ENCODE assay signal across 1 cellular context in the genomic region with DNA sequence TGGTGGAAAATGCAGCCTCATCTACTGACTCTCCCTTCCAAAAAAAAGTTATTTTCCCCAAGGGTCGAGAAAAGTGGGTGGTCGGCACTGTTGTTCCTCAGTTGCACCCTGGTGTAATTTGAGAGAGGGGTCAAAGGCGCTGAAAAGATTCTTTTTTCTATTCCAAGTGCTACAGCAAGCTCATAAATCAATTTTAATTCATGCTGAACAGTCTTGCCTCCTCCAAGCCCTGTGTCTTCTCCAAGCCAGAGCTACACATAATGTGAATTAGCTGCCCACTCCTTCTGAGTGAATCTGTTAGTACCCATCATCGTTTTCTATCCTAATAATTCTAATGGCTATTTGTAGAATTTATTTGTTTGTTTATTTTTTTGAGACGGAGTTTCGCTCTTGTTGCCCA.
TF ChIP-seq lines count a peak whose summit lies in the region.

No MANE protein-coding gene starts in this region.

TF ChIP-seq in HepG2, 621 proteins besides CTCF, POLR2A, EP300 and RAD21:
- no peak for TF ChIP-seq ZNF343 (CRISPR knock-in tag; IDR thresholded peaks at IDR 0.05)
- TF ChIP-seq NFE2L2 (IDR thresholded peaks at IDR 0.05; ENCODE audit: low read length) = no peak
- TF ChIP-seq HDAC1 (CRISPR knock-in tag; IDR thresholded peaks at IDR 0.05) = peak; percentile 16; the same call in 1 of the 2 replicates
- TF ChIP-seq ZNF747 (CRISPR knock-in tag; IDR thresholded peaks at IDR 0.05; ENCODE audit: borderline replicate concordance) = peak; percentile 27; the same call in 1 of the 2 replicates
- TF ChIP-seq ZNF703 (CRISPR knock-in tag; IDR thresholded peaks at IDR 0.05; ENCODE audit: borderline replicate concordance) = 0 out of 2 replicates have a peak, but pooled peaks have one; percentile 32
- TF ChIP-seq PHF8 (CRISPR knock-in tag; IDR thresholded peaks at IDR 0.05) = no peak
- TF ChIP-seq RFX3 (CRISPR knock-in tag; IDR thresholded peaks at IDR 0.05) = no peak
- no peak for TF ChIP-seq SRF (IDR thresholded peaks at IDR 0.05; ENCODE audit: low read depth, low read length)
- no peak for TF ChIP-seq SETDB1 (CRISPR knock-in tag; IDR thresholded peaks at IDR 0.05; ENCODE audit: borderline replicate concordance)
- TF ChIP-seq ZNF12 (CRISPR knock-in tag; IDR thresholded peaks at IDR 0.05) = no peak
- TF ChIP-seq ZBTB3 (CRISPR knock-in tag; IDR thresholded peaks at IDR 0.05; ENCODE audit: borderline replicate concordance, low read depth) = no peak
- TF ChIP-seq MED8 (CRISPR knock-in tag; IDR thresholded peaks at IDR 0.05; ENCODE audit: insufficient replicate concordance) = peak; percentile 32
- no peak for TF ChIP-seq DPF2 (CRISPR knock-in tag; IDR thresholded peaks at IDR 0.05; ENCODE audit: borderline replicate concordance, low read depth)
